Comparison of ENCODE assay signal across 16 cellular contexts in the genomic region with DNA sequence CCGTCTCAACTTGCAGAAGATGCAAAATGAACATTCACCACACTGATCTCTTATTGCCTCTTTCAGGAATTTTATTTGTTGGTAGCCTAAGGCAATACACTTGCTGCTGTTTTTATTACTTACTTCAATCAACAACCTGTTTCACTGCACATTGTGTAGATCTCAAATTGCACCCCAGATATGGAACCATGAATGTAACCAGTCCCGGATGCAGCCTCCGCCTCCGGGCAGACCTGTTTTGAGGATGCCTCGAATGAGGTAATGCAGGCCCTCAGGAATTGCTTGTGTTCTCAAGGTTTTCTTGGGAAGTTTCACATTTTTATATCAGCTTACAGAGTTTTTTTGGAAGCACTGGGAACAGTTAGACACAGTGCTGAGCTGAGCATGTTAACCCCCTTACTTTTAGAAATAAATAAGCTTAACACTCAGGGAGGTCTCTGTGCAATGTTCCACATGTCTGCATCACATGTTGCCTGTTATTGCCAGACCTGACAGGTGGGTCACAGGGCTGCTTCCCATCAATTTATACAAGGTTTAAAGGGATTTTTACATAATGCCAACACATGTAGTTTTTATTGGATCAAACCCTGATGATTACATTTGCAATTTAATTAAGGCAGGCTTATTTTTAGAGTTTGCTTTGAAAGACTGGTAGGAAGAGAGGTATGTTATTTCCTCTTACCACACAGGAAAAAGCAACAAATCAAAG.
A peak's percentile ranks its signal among the peaks of the same experiment; 100 is the strongest.
DNase-seq lines count a peak whose midpoint lies in the region; ATAC-seq and TF ChIP-seq lines count a peak whose summit lies in the region.
"Had no signal": no experiment of that assay in that cellular context is flagged by ENCODE, and none has a peak within 500 bp of the region (broad histone marks: within the 10 kb centered on the region; RNA-seq: fewer than 3 reads in every experiment).

No MANE protein-coding gene starts in this region.

- ATAC-seq in SK-N-SH treated with all-trans-retinoic acid at 6 μM for 48 hours: no peak
- no peak for ATAC-seq in natural killer cell
- ATAC-seq: GM12878, HepG2 had no signal

- H3K4me1 Mint-ChIP-seq in CD8-positive, alpha-beta memory T cell: no peaks in the 10 kb centered on the region
- no peaks in the 10 kb centered on the region for H3K4me1 Mint-ChIP-seq in Caco-2 (ENCODE audit: low read depth, unreplicated experiment)
- no peaks in the 10 kb centered on the region for H3K4me1 Mint-ChIP-seq in natural killer cell

- WGBS in tibial nerve, 2 donors: 68 to 74% methylated on average over 5 of the region's 5 CpGs

- DNase-seq in SIG-M5 treated with dmso at 0.1 percent for 504 hours (lab: John Stamatoyannopoulos, UW; ENCODE audit: unreplicated experiment) (peak; percentile 14), SIG-M5 (lab: John Stamatoyannopoulos, UW) (no peak), NCI-H82 (lab: John Stamatoyannopoulos, UW) (peak; percentile 83), Caco-2 (no peak), natural killer cell (no peak), tibial nerve (ENCODE audit: low spot score in 2 of 2) (no peak)
- DNase-seq in CD8-positive, alpha-beta memory T cell: no peak
- DNase-seq: Calu3, DMS 273 treated with DMSO at 0.1 percent for 48 hours, HCEC 1CT, HFFc6 had no signal

- TF ChIP-seq CTCF in Caco-2 (IDR thresholded peaks at IDR 0.05; ENCODE audit: insufficient read depth in 1 of 2, low read depth in 1 of 2, low read length in 1 of 2, severe bottlenecking in 1 of 2, unreplicated experiment in 1 of 2) (no peak), natural killer cell (IDR thresholded peaks at IDR 0.05) (no peak), tibial nerve (IDR thresholded peaks at IDR 0.05) (no peak)

- H3K4me3 ChIP-seq in CD8-positive, alpha-beta memory T cell (ENCODE audit: low read length): no peak overlapping the region
- H3K4me3 ChIP-seq in Caco-2 (ENCODE audit: low read depth, low read length): no peak overlapping the region
- H3K4me3 ChIP-seq in tibial nerve: no peak overlapping the region
- H3K4me3 ChIP-seq: BLaER1, GM12878 had no signal

- no peaks in the 10 kb centered on the region for H3K4me1 ChIP-seq in CD8-positive, alpha-beta memory T cell (ENCODE audit: insufficient read depth, low read length)
- no peaks in the 10 kb centered on the region for H3K4me1 ChIP-seq in Caco-2
- H3K4me1 ChIP-seq in tibial nerve: peaks cover 0 to 4% (median 0%) of the 10 kb centered on the region in 4 donors
- H3K4me1 ChIP-seq: BLaER1 had no signal

- no peak for TF ChIP-seq POLR2A in tibial nerve (IDR thresholded peaks at IDR 0.05)

- no peaks in the 10 kb centered on the region for H3K27me3 ChIP-seq in CD8-positive, alpha-beta memory T cell (ENCODE audit: insufficient read depth, low read length, poor library complexity, severe bottlenecking)
- H3K27me3 ChIP-seq in Caco-2 (replicated peaks; ENCODE audit: control insufficient read depth, insufficient read depth, low read length) (no peaks in the 10 kb centered on the region; the same call in 1 of the 2 replicates), tibial nerve (no peaks in the 10 kb centered on the region)
- H3K27me3 ChIP-seq: BLaER1 had no signal

- CTCF ChIA-PET in CD8-positive, alpha-beta memory T cell (lab: Charles Lee): no interaction called here
- CTCF ChIA-PET in Caco-2 (lab: Charles Lee): no interaction called here

- no peak overlapping the region for H3K4me3 Mint-ChIP-seq in CD8-positive, alpha-beta memory T cell
- no peak overlapping the region for H3K4me3 Mint-ChIP-seq in Caco-2 (ENCODE audit: unreplicated experiment)
- H3K4me3 Mint-ChIP-seq in natural killer cell: no peak overlapping the region
- H3K4me3 Mint-ChIP-seq: HFFc6 had no signal

- no TSS peak for BruUV-seq in Caco-2 (replicated peaks; lab: Mats Ljungman, UMichigan)

- H3K27ac ChIP-seq in CD8-positive, alpha-beta memory T cell (ENCODE audit: low read depth, low read length): no peak overlapping the region
- H3K27ac ChIP-seq in tibial nerve: no peak overlapping the region
- H3K27ac ChIP-seq: 22Rv1, BLaER1 had no signal

- no peaks in the 10 kb centered on the region for H3K27me3 Mint-ChIP-seq in CD8-positive, alpha-beta memory T cell
- H3K27me3 Mint-ChIP-seq in Caco-2 (ENCODE audit: insufficient read depth, unreplicated experiment) (peaks cover 2% of the 10 kb centered on the region), natural killer cell (ENCODE audit: low read depth in 2 of 2) (no peaks in the 10 kb centered on the region)

- H3K36me3 ChIP-seq in CD8-positive, alpha-beta memory T cell (ENCODE audit: insufficient read depth, low read length): no peaks in the 10 kb centered on the region
- no peaks in the 10 kb centered on the region for H3K36me3 ChIP-seq in Caco-2 (ENCODE audit: control insufficient read depth, insufficient read depth, low read length)
- no peaks in the 10 kb centered on the region for H3K36me3 ChIP-seq in tibial nerve
- H3K36me3 ChIP-seq: BLaER1 had no signal

- no peak overlapping the region for H3K27ac Mint-ChIP-seq in CD8-positive, alpha-beta memory T cell
- H3K27ac Mint-ChIP-seq in Caco-2 (ENCODE audit: unreplicated experiment) (no peak overlapping the region), natural killer cell (no peak overlapping the region)
- H3K27ac Mint-ChIP-seq: HFFc6 had no signal

- no peak for TF ChIP-seq EP300 in tibial nerve (IDR thresholded peaks at IDR 0.05)

- POLR2A ChIA-PET in CD8-positive, alpha-beta memory T cell (lab: Charles Lee): no interaction called here
- POLR2A ChIA-PET in Caco-2 (lab: Charles Lee): no interaction called here

- H3K9me3 Mint-ChIP-seq in CD8-positive, alpha-beta memory T cell: peaks cover 11 to 29% (median 21%) of the 10 kb centered on the region in 5 donors
- no peaks in the 10 kb centered on the region for H3K9me3 Mint-ChIP-seq in Caco-2 (ENCODE audit: unreplicated experiment)
- H3K9me3 Mint-ChIP-seq in natural killer cell: peaks cover 17 to 20% of the 10 kb centered on the region in 2 donors

- intact Hi-C loops in Caco-2 (cut with micrococcal nuclease; ENCODE audit: unreplicated experiment) (no loop called here), natural killer cell (cut with micrococcal nuclease) (no loop called here)

- H3K36me3 Mint-ChIP-seq in CD8-positive, alpha-beta memory T cell: no peaks in the 10 kb centered on the region
- H3K36me3 Mint-ChIP-seq in Caco-2 (ENCODE audit: insufficient read depth, unreplicated experiment) (no peaks in the 10 kb centered on the region), natural killer cell (no peaks in the 10 kb centered on the region)

- H3K9me3 ChIP-seq in CD8-positive, alpha-beta memory T cell (ENCODE audit: low read length): no peaks in the 10 kb centered on the region
- H3K9me3 ChIP-seq in Caco-2: no peaks in the 10 kb centered on the region
- no peaks in the 10 kb centered on the region for H3K9me3 ChIP-seq in tibial nerve
- H3K9me3 ChIP-seq: BLaER1 had no signal

TF ChIP-seq in SK-N-SH treated with all-trans-retinoic acid at 6 μM for 48 hours, 23 proteins besides CTCF, POLR2A, EP300 and RAD21:
- TF ChIP-seq GLIS3 (CRISPR knock-in tag; IDR thresholded peaks at IDR 0.05) (no peak), ARNTL (CRISPR knock-in tag; IDR thresholded peaks at IDR 0.05; ENCODE audit: borderline replicate concordance, low read depth) (no peak), ZC3H10 (CRISPR knock-in tag; IDR thresholded peaks at IDR 0.05) (no peak), TCF4 (CRISPR knock-in tag; IDR thresholded peaks at IDR 0.05; ENCODE audit: borderline replicate concordance) (peak; percentile 68; the same call in 1 of the 2 replicates), ZFP3 (CRISPR knock-in tag; IDR thresholded peaks at IDR 0.05) (no peak)

Comparison
In these comparisons a context has a peak if more than half of its experiments do, and no peak if none do; other contexts are left out.
1. DNase-seq: peak in SIG-M5 treated with dmso at 0.1 percent for 504 hours (single experiment) and NCI-H82 (single experiment); none in SIG-M5 (single experiment), CD8-positive, alpha-beta memory T cell (0 of 5), Caco-2 (0 of 2), natural killer cell (single experiment) and tibial nerve (0 of 2).